8 cellular contexts compared by ENCODE assay signal in genomic region chr18:13614701-13615288, GRCh38.
DNase-seq lines count a peak whose midpoint lies in the region; ATAC-seq lines count a peak whose summit lies in the region.

No MANE protein-coding gene starts in this region.

- H3K36me3 Mint-ChIP-seq in activated CD4-positive, alpha-beta T cell treated with anti-CD3 and anti-CD28 coated beads for 36 hours (ENCODE audit: low read depth) = peaks cover 5% of the 10 kb centered on the region

- no peak for ATAC-seq in activated CD4-positive, alpha-beta T cell treated with anti-CD3 and anti-CD28 coated beads for 36 hours
- ATAC-seq in GM21381 (IDR thresholded peaks at IDR 0.05; ENCODE audit: unreplicated experiment) = no peak

- peaks cover 72% of the 10 kb centered on the region for H3K4me1 Mint-ChIP-seq in activated CD4-positive, alpha-beta T cell treated with anti-CD3 and anti-CD28 coated beads for 36 hours

- peak; percentile 55 for DNase-seq in activated CD4-positive, alpha-beta T cell treated with anti-CD3 and anti-CD28 coated beads for 36 hours
- DNase-seq in activated CD4-positive, alpha-beta T cell treated with anti-CD3 and anti-CD28 coated beads for 4 hours = no peak
- peak; percentile 37 for DNase-seq in activated CD8-positive, alpha-beta memory T cell treated with anti-CD3 and anti-CD28 coated beads, Interleukin-2, amount 50 U/mL, for 4 hours
- DNase-seq in NCI-H69 (lab: John Stamatoyannopoulos, UW) (no peak), middle frontal gyrus (ENCODE audit: extremely low spot score, low spot score) (no peak)

- H3K27me3 Mint-ChIP-seq in activated CD4-positive, alpha-beta T cell treated with anti-CD3 and anti-CD28 coated beads for 36 hours = no peaks in the 10 kb centered on the region

- WGBS in thymus = 8% methylated on average over 16 of the region's 16 CpGs

- intact Hi-C loops in activated CD4-positive, alpha-beta T cell treated with anti-CD3 and anti-CD28 coated beads for 36 hours (cut with DNase I, micrococcal nuclease) = loop anchor here (5.0 to 10.0 kb wide), 5 partner anchors 180 to 620 kb away; partner anchors contain the start of genes CEP192 (in 1 of the 2) and LDLRAD4 (in 1 of the 2)

- peak overlapping the region; percentile 91 for H3K27ac Mint-ChIP-seq in activated CD4-positive, alpha-beta T cell treated with anti-CD3 and anti-CD28 coated beads for 36 hours

- peak overlapping the region; percentile 59 for H3K4me3 ChIP-seq in thymus (ENCODE audit: low read length)

- H3K9me3 Mint-ChIP-seq in activated CD4-positive, alpha-beta T cell treated with anti-CD3 and anti-CD28 coated beads for 36 hours (ENCODE audit: low read depth) = no peaks in the 10 kb centered on the region

- H3K4me3 Mint-ChIP-seq in activated CD4-positive, alpha-beta T cell treated with anti-CD3 and anti-CD28 coated beads for 36 hours = peak overlapping the region; percentile 72

- H3K36me3 ChIP-seq in thymus (ENCODE audit: control insufficient read depth, insufficient read depth) = peaks cover 12% of the 10 kb centered on the region

- H3K27ac ChIP-seq in layer of hippocampus (ENCODE audit: low read depth, low read length) (peak overlapping the region; percentile 96), thymus (ENCODE audit: low read depth) (peak overlapping the region; percentile 81)

- CTCF ChIA-PET in activated CD4-positive, alpha-beta T cell treated with anti-CD3 and anti-CD28 coated beads for 36 hours (lab: Charles Lee) = interaction anchor here (0.6 to 4.7 kb wide), 9 partner anchors 15 to 710 kb away, joined by 3 to 30 read pairs (median 4); no protein-coding TSS in a partner anchor

- H3K27me3 ChIP-seq in layer of hippocampus (ENCODE audit: control insufficient read depth, insufficient read depth, low read length) = no peaks in the 10 kb centered on the region
- H3K27me3 ChIP-seq in thymus (ENCODE audit: control insufficient read depth, insufficient read depth) = no peaks in the 10 kb centered on the region

- H3K4me1 ChIP-seq in thymus (ENCODE audit: control insufficient read depth, insufficient read depth, low read length) = peaks cover 60% of the 10 kb centered on the region

- H3K9me3 ChIP-seq in thymus (ENCODE audit: control insufficient read depth) = no peaks in the 10 kb centered on the region

- POLR2A ChIA-PET in activated CD4-positive, alpha-beta T cell treated with anti-CD3 and anti-CD28 coated beads for 36 hours (lab: Charles Lee) = interaction anchor here (0.9 to 1.9 kb wide), 3 partner anchors 26 to 47 kb away, joined by 3 to 5 read pairs (median 5); no protein-coding TSS in a partner anchor

Comparison
In these comparisons a context has a peak if more than half of its experiments do, and no peak if none do; other contexts are left out.
1. DNase-seq: peak in activated CD4-positive, alpha-beta T cell treated with anti-CD3 and anti-CD28 coated beads for 36 hours (single experiment) and activated CD8-positive, alpha-beta memory T cell treated with anti-CD3 and anti-CD28 coated beads, Interleukin-2, amount 50 U/mL, for 4 hours (single experiment); none in activated CD4-positive, alpha-beta T cell treated with anti-CD3 and anti-CD28 coated beads for 4 hours (0 of 2), NCI-H69 (single experiment) and middle frontal gyrus (single experiment).